14 cellular contexts compared by ENCODE assay signal in genomic region chr6:170137176-170137891, GRCh38.
DNase-seq lines count a peak whose midpoint lies in the region; ATAC-seq, FAIRE-seq and TF ChIP-seq lines count a peak whose summit lies in the region.
"Had no signal": no experiment of that assay in that cellular context is flagged by ENCODE, and none has a peak within 500 bp of the region (broad histone marks: within the 10 kb centered on the region; RNA-seq: fewer than 3 reads in every experiment).

No MANE protein-coding gene starts in this region.

- no peaks in the 10 kb centered on the region for H3K36me3 ChIP-seq in keratinocyte (ENCODE audit: control insufficient read depth in 2 of 2, extremely low read depth in 1 of 2, insufficient read depth in 2 of 2, low read length in 2 of 2)
- H3K36me3 ChIP-seq: SJCRH30 had no signal

- no peaks in the 10 kb centered on the region for H3K27me3 Mint-ChIP-seq in activated naive CD8-positive, alpha-beta T cell treated with anti-CD3 and anti-CD28 coated beads for 36 hours
- H3K27me3 Mint-ChIP-seq: central memory CD8-positive, alpha-beta T cell had no signal

- H3K27me3 ChIP-seq in keratinocyte (ENCODE audit: control insufficient read depth, extremely low read depth, insufficient read depth, low read length) = no peaks in the 10 kb centered on the region
- H3K27me3 ChIP-seq: SJCRH30 had no signal

- no peak overlapping the region for H3K4me3 ChIP-seq in keratinocyte (ENCODE audit: control insufficient read depth in 2 of 3, extremely low read depth in 1 of 3, insufficient read depth in 2 of 3, low read depth in 1 of 3, low read length in 3 of 3)
- H3K4me3 ChIP-seq: SJCRH30 had no signal

- no peaks in the 10 kb centered on the region for H3K9me1 ChIP-seq in keratinocyte (ENCODE audit: control insufficient read depth, extremely low read depth, insufficient read depth, low read length)

- H3K9me3 Mint-ChIP-seq in activated naive CD8-positive, alpha-beta T cell treated with anti-CD3 and anti-CD28 coated beads for 36 hours = no peaks in the 10 kb centered on the region
- H3K9me3 Mint-ChIP-seq: activated T-cell treated with anti-CD3 and anti-CD28 coated beads, Interleukin-2, amount 50 U/mL, for 72 hours; central memory CD8-positive, alpha-beta T cell had no signal

- H4K20me1 ChIP-seq in keratinocyte (ENCODE audit: control insufficient read depth, extremely low read depth, insufficient read depth, low read length) = no peaks in the 10 kb centered on the region

- H3K9me3 ChIP-seq in keratinocyte (ENCODE audit: control insufficient read depth, low read depth, low read length) = no peaks in the 10 kb centered on the region
- H3K9me3 ChIP-seq: SJCRH30 had no signal

- DNase-seq in CD1c-positive myeloid dendritic cell (ENCODE audit: extremely low spot score) (peak; percentile 20), keratinocyte (ENCODE audit: low read depth, low spot score) (no peak), sciatic nerve (ENCODE audit: low spot score) (peak; percentile 65), RKO (ENCODE audit: low spot score) (no peak)
- no peak for DNase-seq in activated naive CD8-positive, alpha-beta T cell treated with anti-CD3 and anti-CD28 coated beads for 36 hours
- DNase-seq: activated T-cell treated with anti-CD3 and anti-CD28 coated beads, Interleukin-2, amount 50 U/mL, for 72 hours; NCI-H526; SJCRH30 had no signal

- H3K4me1 Mint-ChIP-seq in activated naive CD8-positive, alpha-beta T cell treated with anti-CD3 and anti-CD28 coated beads for 36 hours = no peaks in the 10 kb centered on the region
- H3K4me1 Mint-ChIP-seq: central memory CD8-positive, alpha-beta T cell had no signal

- H3K9ac ChIP-seq in keratinocyte (ENCODE audit: control insufficient read depth, extremely low read depth, insufficient read depth, low read length) = peak overlapping the region; percentile 19

- no peaks in the 10 kb centered on the region for H3K79me2 ChIP-seq in keratinocyte (ENCODE audit: control insufficient read depth, insufficient read depth, low read length)

- intact Hi-C loops in sciatic nerve (cut with DNase I) = no loop called here

- dilution Hi-C loops in keratinocyte (cut with MboI; ENCODE audit: extremely low pct_ligation_motif_present, low sequenced_read_pairs) = loop anchor here (25.0 kb wide), 1 partner anchor 300 kb away; no protein-coding TSS in a partner anchor

- H3K4me3 Mint-ChIP-seq in activated naive CD8-positive, alpha-beta T cell treated with anti-CD3 and anti-CD28 coated beads for 36 hours = no peak overlapping the region
- H3K4me3 Mint-ChIP-seq: activated T-cell treated with anti-CD3 and anti-CD28 coated beads, Interleukin-2, amount 50 U/mL, for 72 hours; central memory CD8-positive, alpha-beta T cell; mesothelial cell of epicardium had no signal

- ATAC-seq in sciatic nerve (peak; percentile 72), HG03045 (IDR thresholded peaks at IDR 0.05; ENCODE audit: unreplicated experiment) (no peak), GM21576 (IDR thresholded peaks at IDR 0.05; ENCODE audit: unreplicated experiment) (no peak)
- ATAC-seq: activated T-cell treated with anti-CD3 and anti-CD28 coated beads, Interleukin-2, amount 50 U/mL, for 72 hours had no signal

- no peaks in the 10 kb centered on the region for H3K36me3 Mint-ChIP-seq in activated naive CD8-positive, alpha-beta T cell treated with anti-CD3 and anti-CD28 coated beads for 36 hours
- H3K36me3 Mint-ChIP-seq: mesothelial cell of epicardium had no signal

- no peak overlapping the region for H3K27ac Mint-ChIP-seq in activated naive CD8-positive, alpha-beta T cell treated with anti-CD3 and anti-CD28 coated beads for 36 hours
- H3K27ac Mint-ChIP-seq: activated T-cell treated with anti-CD3 and anti-CD28 coated beads, Interleukin-2, amount 50 U/mL, for 72 hours; mesothelial cell of epicardium had no signal

- H3K27ac ChIP-seq in cingulate gyrus (ENCODE audit: low read depth, low read length) (peak overlapping the region; percentile 75), keratinocyte (ENCODE audit: control insufficient read depth, insufficient read depth, low read length) (no peak overlapping the region)
- H3K27ac ChIP-seq: C4-2B, SJCRH30 had no signal

- H3K4me2 ChIP-seq in keratinocyte (ENCODE audit: control insufficient read depth, extremely low read depth, insufficient read depth, low read depth, low read length) = no peak overlapping the region

- peak overlapping the region; percentile 67 for H2AFZ ChIP-seq in keratinocyte (ENCODE audit: control insufficient read depth, low read length)

- TF ChIP-seq CTCF in keratinocyte (optimal IDR thresholded peaks at IDR 0.05 in 1 of 3, IDR thresholded peaks at IDR 0.05 in 1 of 3, conservative IDR thresholded peaks at IDR 0.05 in 1 of 3; ENCODE audit: extremely low read depth in 1 of 3, insufficient read depth in 2 of 3, low read length in 3 of 3) = no peak

- peaks cover 6% of the 10 kb centered on the region for H3K4me1 ChIP-seq in keratinocyte (ENCODE audit: control insufficient read depth, extremely low read depth, insufficient read depth, low read length)

- peak; percentile 68 for FAIRE-seq in keratinocyte (lab: Jason Lieb, UNC)

Comparison
In these comparisons a context has a peak if more than half of its experiments do, and no peak if none do; other contexts are left out.
1. DNase-seq: peak in CD1c-positive myeloid dendritic cell (single experiment) and sciatic nerve (single experiment); none in keratinocyte (single experiment), activated naive CD8-positive, alpha-beta T cell treated with anti-CD3 and anti-CD28 coated beads for 36 hours (single experiment) and RKO (single experiment).